Comparison of ENCODE assay signal across 27 cellular contexts in the genomic region with DNA sequence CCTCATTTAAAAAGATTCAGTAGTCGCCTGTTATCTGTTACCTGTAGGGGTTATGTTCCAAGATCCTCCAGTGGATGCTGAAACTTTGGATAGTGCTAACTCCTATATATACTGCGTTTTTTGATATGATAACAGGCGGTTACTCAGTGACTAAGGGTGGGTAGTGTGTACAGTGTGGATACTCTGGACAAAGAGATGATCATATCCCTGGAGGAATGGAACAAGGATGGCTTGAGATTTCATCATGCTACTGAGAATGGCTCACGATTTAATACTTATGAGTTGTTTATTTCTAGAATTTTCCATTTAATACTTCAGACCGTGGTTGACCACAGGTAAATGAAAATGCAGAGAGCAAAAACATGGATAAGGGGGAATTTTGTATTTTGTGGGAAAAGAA. TPM values are rescaled to one million over a fixed set of nuclear protein-coding genes. Genes with fewer than 3 reads are reported as not detected.
"Had no signal": no experiment of that assay in that cellular context is flagged by ENCODE, and none has a peak within 500 bp of the region (broad histone marks: within the 10 kb centered on the region; RNA-seq: fewer than 3 reads in every experiment).

No MANE protein-coding gene starts in this region.

- H2AFZ ChIP-seq: neural progenitor cell, parathyroid adenoma had no signal

- H3K4me2 ChIP-seq: neural progenitor cell, smooth muscle cell had no signal

- H3K27ac ChIP-seq: neural progenitor cell, neutrophil, parathyroid adenoma, sigmoid colon, testis, thyroid gland, transverse colon, upper lobe of left lung, vagina had no signal

- H3K9ac ChIP-seq: neural progenitor cell, parathyroid adenoma had no signal

- H3K36me3 ChIP-seq: neural progenitor cell, neutrophil, sigmoid colon, thyroid gland, transverse colon, upper lobe of left lung, vagina had no signal

- DNase-seq: islet precursor cell; left ventricle myocardium superior; mesendoderm; naive B cell; natural killer cell; nephron progenitor cell; occipital lobe; right cardiac atrium; sigmoid colon; stimulated activated CD4-positive, alpha-beta T cell treated with anti-CD3 and anti-CD28 coated beads, Interleukin-1b, Interleukin-23, amount 100 ng/mL, for 48 hours; stimulated activated CD4-positive, alpha-beta T cell treated with anti-CD3 and anti-CD28 coated beads, Interleukin-2, amount 100 ng/mL, for 48 hours; stimulated activated CD4-positive, alpha-beta T cell treated with anti-CD3 and anti-CD28 coated beads, Interleukin-4, amount 100 ng/mL, for 4 hours; stimulated activated CD8-positive, alpha-beta memory T cell treated with anti-CD3 and anti-CD28 coated beads, Interleukin-4, amount 100 ng/mL, for 48 hours; stimulated activated naive CD4-positive, alpha-beta T cell treated with Interleukin-2 at 50 U/mL for 16 hours; stimulated activated naive CD8-positive, alpha-beta T cell treated with anti-CD3 and anti-CD28 coated beads, Interleukin-15, amount 100 ng/mL, for 72 hours; testis; thyroid gland; transverse colon; upper lobe of left lung had no signal

- H3K4me3 ChIP-seq: lung, neural progenitor cell, sigmoid colon, smooth muscle cell, testis, thyroid gland, transverse colon, upper lobe of left lung, vagina had no signal

- H3K79me2 ChIP-seq: parathyroid adenoma had no signal

- H3K27me3 ChIP-seq: neural progenitor cell, neutrophil, sigmoid colon, testis, thyroid gland, transverse colon, upper lobe of left lung, vagina had no signal

- H3K4me1 ChIP-seq: neural progenitor cell, parathyroid adenoma, sigmoid colon, testis, thyroid gland, vagina had no signal

- ATAC-seq: left ventricle myocardium superior; natural killer cell; right cardiac atrium; stimulated activated memory B cell treated with anti-CD40 and anti-IgM and Interleukin-4, amounts not matched to agents 10 μg/mL and 1 μg/mL and 100 μg/mL, for 72 hours; stimulated activated naive CD8-positive, alpha-beta T cell treated with anti-CD3 and anti-CD28 coated beads, Interleukin-15, amount 100 ng/mL, for 72 hours had no signal

- H3K9me3 ChIP-seq: neutrophil, sigmoid colon, testis, thyroid gland, transverse colon, upper lobe of left lung, vagina had no signal

RNA-seq across cellular contexts. Expression of gene STBD1, which starts 33.5 kb away (rescaled TPM):
- total RNA-seq: mononuclear cell had no signal
